ENCODE assay signal across 9 cellular contexts in the genomic region with DNA sequence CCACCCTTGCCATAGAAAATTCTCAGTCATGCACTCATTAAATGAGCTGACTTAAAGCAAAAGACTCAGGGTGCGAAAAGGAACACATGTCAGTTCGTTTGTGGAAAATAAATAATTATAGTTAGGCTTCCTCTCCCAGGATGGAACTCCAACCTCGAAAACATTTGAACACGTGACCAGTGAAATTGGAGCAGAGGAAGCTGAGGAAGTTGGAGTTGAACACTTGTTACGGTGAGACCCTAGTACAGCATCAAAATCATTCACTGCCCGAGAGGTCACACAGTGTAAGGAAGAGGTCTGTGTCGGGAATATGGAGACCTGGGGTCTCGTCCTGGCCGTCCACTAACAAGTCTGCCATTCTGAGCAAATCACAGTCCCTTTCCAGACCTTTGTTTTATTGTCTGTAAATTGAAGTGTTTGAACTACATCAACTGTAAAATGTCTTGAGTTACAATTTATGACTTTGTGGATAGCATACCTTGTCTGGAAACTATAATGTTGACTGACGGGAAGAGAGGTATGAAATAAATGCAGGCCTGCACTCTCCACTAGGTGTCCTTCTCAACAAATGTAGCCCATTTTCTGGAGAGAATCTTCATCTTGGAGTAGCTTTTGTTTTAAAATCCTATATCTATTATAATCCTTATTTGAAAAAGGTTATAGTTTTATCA. TPM values are rescaled to one million over a fixed set of nuclear protein-coding genes. Genes with fewer than 3 reads are reported as not detected.
DNase-seq lines count a peak whose midpoint lies in the region; ATAC-seq, FAIRE-seq and TF ChIP-seq lines count a peak whose summit lies in the region.
"Had no signal": no experiment of that assay in that cellular context is flagged by ENCODE, and none has a peak within 500 bp of the region (broad histone marks: within the 10 kb centered on the region; RNA-seq: fewer than 3 reads in every experiment).

No MANE protein-coding gene starts in this region.

- no peak overlapping the region for H2BK120ac ChIP-seq in H9 (ENCODE audit: low read depth, low read length, poor library complexity, severe bottlenecking)

- no peak overlapping the region for H3K4me3 Mint-ChIP-seq in CD8-positive, alpha-beta T cell
- H3K4me3 Mint-ChIP-seq in H9: no peak overlapping the region

- no peak overlapping the region for H3K27ac Mint-ChIP-seq in CD8-positive, alpha-beta T cell
- H3K27ac Mint-ChIP-seq in H9: no peak overlapping the region

- H2BK12ac ChIP-seq in H9 (ENCODE audit: insufficient read length, low read depth, low read length): no peak overlapping the region

- no peak for FAIRE-seq in HepG2 (lab: Jason Lieb, UNC)
- FAIRE-seq in kidney (lab: Jason Lieb, UNC): no peak

- H3K56ac ChIP-seq in H9 (ENCODE audit: insufficient read length, low read depth, low read length): no peak overlapping the region

- H3K9me3 ChIP-seq in CD8-positive, alpha-beta T cell (ENCODE audit: low read length): no peaks in the 10 kb centered on the region
- H3K9me3 ChIP-seq in H9 (ENCODE audit: control insufficient read depth, low read depth, low read length) (no peaks in the 10 kb centered on the region), HepG2 (ENCODE audit: low read length) (no peaks in the 10 kb centered on the region), kidney (ENCODE audit: control insufficient read depth in 1 of 2, low read length in 2 of 2) (no peaks in the 10 kb centered on the region)

- H3K27me3 ChIP-seq in CD8-positive, alpha-beta T cell (ENCODE audit: insufficient read depth, low read length): no peaks in the 10 kb centered on the region
- H3K27me3 ChIP-seq in H9 (ENCODE audit: insufficient read depth, low read length): no peaks in the 10 kb centered on the region
- no peaks in the 10 kb centered on the region for H3K27me3 ChIP-seq in HepG2 (ENCODE audit: control insufficient read depth in 1 of 2, insufficient read depth in 2 of 2, low read length in 2 of 2)

- TF ChIP-seq EP300 in HepG2 (IDR thresholded peaks at IDR 0.05; ENCODE audit: low read depth in 2 of 2, low read length in 2 of 2) (no peak), HepG2 (CRISPR knock-in tag; IDR thresholded peaks at IDR 0.05; ENCODE audit: borderline replicate concordance) (no peak)

- no peak overlapping the region for H2BK5ac ChIP-seq in H9 (ENCODE audit: insufficient read length, low read length)

- H4K91ac ChIP-seq in H9 (ENCODE audit: insufficient read length, low read depth, low read length): no peak overlapping the region

- H2AFZ ChIP-seq in H9 (ENCODE audit: low read length): no peak overlapping the region
- H2AFZ ChIP-seq in HepG2 (ENCODE audit: low read length): no peak overlapping the region

- H3K79me2 ChIP-seq in H9 (ENCODE audit: insufficient read depth, low read length) (peaks cover under 1% of the 10 kb centered on the region; the same call in 1 of the 2 replicates), HepG2 (ENCODE audit: insufficient read depth, low read length) (peaks cover 7% of the 10 kb centered on the region)

- H4K20me1 ChIP-seq in H9 (ENCODE audit: control insufficient read depth, insufficient read depth, insufficient read length) (no peaks in the 10 kb centered on the region), HepG2 (ENCODE audit: insufficient read depth, low read length) (no peaks in the 10 kb centered on the region)

- no peak overlapping the region for H3K23ac ChIP-seq in H9 (ENCODE audit: insufficient read length, low read depth, low read length)

- H2AK5ac ChIP-seq in H9 (ENCODE audit: insufficient read length, low read length): no peak overlapping the region

- POLR2A ChIA-PET in CD8-positive, alpha-beta T cell (lab: Charles Lee): no interaction called here
- POLR2A ChIA-PET in HepG2 (lab: Yijun Ruan, JAX): interaction anchor here (2.3 kb wide), 1 partner anchor 7 kb away, joined by 11 read pairs; a partner anchor contains a TSS

- H3K18ac ChIP-seq in H9 (ENCODE audit: insufficient read length, low read depth, low read length): no peak overlapping the region

- no peak for DNase-seq in CD8-positive, alpha-beta T cell
- DNase-seq in H9 (no peak), HepG2 (ENCODE audit: low spot score) (peak; percentile 20), kidney (no peak), DMS79 treated with DMSO at 0.1 percent for 48 hours (lab: John Stamatoyannopoulos, UW) (no peak)
- DNase-seq in activated naive CD4-positive, alpha-beta T cell treated with anti-CD3 and anti-CD28 coated beads, Interleukin-2, amount 50 U/mL, for 16 hours: no peak
- DNase-seq: effector CD8-positive, alpha-beta T cell had no signal

- no peak for TF ChIP-seq RAD21 in HepG2 (CRISPR knock-in tag; IDR thresholded peaks at IDR 0.05)

- peak; percentile 32 for TF ChIP-seq CTCF in CD8-positive, alpha-beta T cell (IDR thresholded peaks at IDR 0.05)
- peak; percentile 62 for TF ChIP-seq CTCF in H9 (conservative IDR thresholded peaks at IDR 0.05)
- TF ChIP-seq CTCF in VCaP (conservative IDR thresholded peaks at IDR 0.05): peak; percentile 56
- TF ChIP-seq CTCF in HepG2 (CRISPR knock-in tag; IDR thresholded peaks at IDR 0.05): peak; percentile 38; the same call in 1 of the 2 replicates
- no peak for TF ChIP-seq CTCF in kidney (IDR thresholded peaks at IDR 0.05; ENCODE audit: borderline replicate concordance, extremely low read depth, insufficient read depth)

- H3K4ac ChIP-seq in H9 (ENCODE audit: low read depth, low read length): no peak overlapping the region

- TF ChIP-seq POLR2A in HepG2 (IDR thresholded peaks at IDR 0.05; ENCODE audit: insufficient read depth in 1 of 2, low read depth in 2 of 2, low read length in 2 of 2): peak; percentile 22 to 23; a peak in 2 of 4 replicates

- WGBS in H9 (ENCODE audit: extremely low coverage, insufficient read length, low lambda C conversion rate): no CpG with 5 or more reads among the region's 10 CpGs
- WGBS in HepG2 (ENCODE audit: low lambda C conversion rate): 96% methylated on average over 10 of the region's 10 CpGs

- no peaks in the 10 kb centered on the region for H3K27me3 Mint-ChIP-seq in CD8-positive, alpha-beta T cell (ENCODE audit: low read depth)
- no peaks in the 10 kb centered on the region for H3K27me3 Mint-ChIP-seq in H9 (ENCODE audit: low read depth)

- intact Hi-C loops in CD8-positive, alpha-beta T cell (cut with DNase I, micrococcal nuclease): loop anchor here in 1 of 2 experiments (10.0 kb wide), 2 partner anchors 131 to 681 kb away; a partner anchor contains a TSS
- intact Hi-C loops in HepG2 (cut with micrococcal nuclease; ENCODE audit: unreplicated experiment): no loop called here
- intact Hi-C loops in kidney (cut with DNase I): no loop called here

- H3K14ac ChIP-seq in H9 (ENCODE audit: insufficient read depth, low read length): no peak overlapping the region

- H3K4me1 ChIP-seq in CD8-positive, alpha-beta T cell (ENCODE audit: insufficient read depth, low read length): no peaks in the 10 kb centered on the region
- H3K4me1 ChIP-seq in H9 (ENCODE audit: insufficient read depth, low read length) (no peaks in the 10 kb centered on the region), HepG2 (ENCODE audit: insufficient read depth, low read length) (peaks cover 31% of the 10 kb centered on the region), kidney (ENCODE audit: control insufficient read depth in 1 of 2, insufficient read depth in 1 of 2, low read depth in 1 of 2, low read length in 2 of 2) (no peaks in the 10 kb centered on the region)

- no peak overlapping the region for H3K27ac ChIP-seq in CD8-positive, alpha-beta T cell (ENCODE audit: low read depth, low read length)
- no peak overlapping the region for H3K27ac ChIP-seq in H9 (ENCODE audit: insufficient read length, low read depth, low read length)
- no peak overlapping the region for H3K27ac ChIP-seq in VCaP
- H3K27ac ChIP-seq in HepG2 (ENCODE audit: extremely low read length, insufficient read depth, low read length): no peak overlapping the region
- no peak overlapping the region for H3K27ac ChIP-seq in kidney (ENCODE audit: low read depth in 2 of 2, low read length in 2 of 2)

- BruUV-seq in HepG2 (replicated peaks; lab: Mats Ljungman, UMichigan): no TSS peak

- in situ Hi-C loops in HepG2 (cut with HindIII; ENCODE audit: extremely low pct_ligation_motif_present, low pct_unique_long_range_greater_than_20kb): no loop called here

- H3K23me2 ChIP-seq in H9 (ENCODE audit: insufficient read length, low read depth, low read length, poor library complexity, severe bottlenecking): no peaks in the 10 kb centered on the region

- no peak overlapping the region for H2BK15ac ChIP-seq in H9 (ENCODE audit: low read depth, low read length)

- no peak overlapping the region for H3K4me3 ChIP-seq in CD8-positive, alpha-beta T cell (ENCODE audit: low read depth, low read length)
- H3K4me3 ChIP-seq in HepG2 (replicated peaks in 1 of 3; ENCODE audit: insufficient read depth in 1 of 3, low read depth in 2 of 3, low read length in 3 of 3): no peak overlapping the region
- H3K4me3 ChIP-seq in kidney (ENCODE audit: low read length in 2 of 2): no peak overlapping the region

- no peak overlapping the region for H3K9ac ChIP-seq in H9 (ENCODE audit: extremely low read depth, insufficient read length, low read length)
- H3K9ac ChIP-seq in HepG2 (ENCODE audit: insufficient read depth, low read depth, low read length): no peak overlapping the region
- H3K9ac ChIP-seq in kidney (ENCODE audit: low read length in 2 of 2): no peak overlapping the region

- no peaks in the 10 kb centered on the region for H3K79me1 ChIP-seq in H9 (ENCODE audit: insufficient read depth, low read depth, low read length, poor library complexity, severe bottlenecking)

- no peak overlapping the region for H4K8ac ChIP-seq in H9 (replicated peaks; ENCODE audit: insufficient read length, low read depth, low read length)

- no peak for ATAC-seq in CD8-positive, alpha-beta T cell
- ATAC-seq in HepG2: peak; percentile 50
- ATAC-seq in GM18498 (IDR thresholded peaks at IDR 0.05; ENCODE audit: unreplicated experiment): no peak

- H4K5ac ChIP-seq in H9 (ENCODE audit: insufficient read length, low read depth, low read length): no peak overlapping the region

- no peaks in the 10 kb centered on the region for H3K9me3 Mint-ChIP-seq in CD8-positive, alpha-beta T cell
- no peaks in the 10 kb centered on the region for H3K9me3 Mint-ChIP-seq in H9

- H3K36me3 ChIP-seq in CD8-positive, alpha-beta T cell (ENCODE audit: insufficient read depth, low read length): peaks cover 66% of the 10 kb centered on the region
- H3K36me3 ChIP-seq in HepG2 (replicated peaks in 1 of 2; ENCODE audit: control insufficient read depth in 1 of 2, insufficient read depth in 2 of 2, low read length in 2 of 2): peaks cover 33 to 80% of the 10 kb centered on the region in 2 experiments
- peaks cover 57 to 80% of the 10 kb centered on the region in 2 donors for H3K36me3 ChIP-seq in kidney (ENCODE audit: control insufficient read depth in 1 of 2, insufficient read depth in 2 of 2, low read length in 2 of 2)

- H3K4me1 Mint-ChIP-seq in CD8-positive, alpha-beta T cell (ENCODE audit: low read depth): peaks cover 13% of the 10 kb centered on the region
- no peaks in the 10 kb centered on the region for H3K4me1 Mint-ChIP-seq in H9

- H2BK20ac ChIP-seq in H9 (ENCODE audit: low read depth, low read length, poor library complexity, severe bottlenecking): no peak overlapping the region

- H3K36me3 Mint-ChIP-seq in CD8-positive, alpha-beta T cell: peaks cover 82% of the 10 kb centered on the region
- H3K36me3 Mint-ChIP-seq in H9 (ENCODE audit: insufficient read depth in 1 of 3, low read depth in 3 of 3): peaks cover 41 to 82% (median 72%) of the 10 kb centered on the region in 3 experiments; a peak in 6 of 7 replicates

- CTCF ChIA-PET in CD8-positive, alpha-beta T cell (lab: Charles Lee): interaction anchor here (0.9 to 1.6 kb wide), 3 partner anchors 13 to 59 kb away, joined by 3 to 5 read pairs (median 3); no protein-coding TSS in a partner anchor
- CTCF ChIA-PET in HepG2 (lab: Yijun Ruan, JAX; ENCODE audit: low intra/inter-chr PET ratio, low total read pairs): interaction anchor here (0.9 kb wide), 1 partner anchor 126 kb away, joined by 3 read pairs; no protein-coding TSS in a partner anchor

- H3T11ph ChIP-seq in H9 (ENCODE audit: low read length): no peak overlapping the region

- H3K4me2 ChIP-seq in H9 (ENCODE audit: insufficient read depth, insufficient read length, low read length) (no peak overlapping the region), HepG2 (ENCODE audit: low read depth, low read length) (no peak overlapping the region)

RNA-seq across cellular contexts. Expression of a gene that starts 7.7 kb away (rescaled TPM):
- total RNA-seq in CD8-positive, alpha-beta T cell: 100 to 1,000 TPM; 136 to 137 TPM
- total RNA-seq in H9 (2021) (138 and 140 TPM in 2 replicates), HepG2 (2016; rRNA removed; fragmentation: Illumina TruSeq; extraction: Trizol) (224 and 322 TPM in 2 replicates), kidney (60.7 TPM)
- total RNA-seq in HepG2 (2016; cell fraction: cytosol; rRNA removed; fragmentation: Illumina TruSeq; extraction: Trizol; ENCODE audit: low read depth): 39.2 and 39.5 TPM in 2 replicates
- 228 and 320 TPM in 2 replicates for total RNA-seq in HepG2 (2016; cell fraction: insoluble cytoplasmic fraction; rRNA removed; fragmentation: Illumina TruSeq; extraction: Trizol)
- 67.0 and 70.1 TPM in 2 replicates for total RNA-seq in HepG2 (2016; cell fraction: membrane; rRNA removed; fragmentation: Illumina TruSeq; extraction: Trizol)
- total RNA-seq in HepG2 (2016; cell fraction: nucleus; rRNA removed; fragmentation: Illumina TruSeq; extraction: Trizol): 118 and 124 TPM in 2 replicates
- polyA plus RNA-seq in HepG2 (2011; rRNA removed) (104 and 105 TPM in 2 replicates), kidney (ENCODE audit: insufficient read depth, low read depth, low replicate concordance) (69.6 TPM)
- polyA plus RNA-seq in HepG2 (2011; cell fraction: cytosol; rRNA removed): 82.0 and 102 TPM in 2 replicates
- 52.0 and 54.1 TPM in 2 replicates for polyA plus RNA-seq in HepG2 (2011; cell fraction: nucleus; rRNA removed)
- polyA plus RNA-seq in HepG2 (2012): 127 and 139 TPM in 2 replicates
- 33.0 and 33.5 TPM in 2 replicates for polyA plus RNA-seq in HepG2 (2016; cell fraction: cytosol; fragmentation: Illumina TruSeq; extraction: Trizol; ENCODE audit: low read depth)
- polyA plus RNA-seq in HepG2 (2016; cell fraction: insoluble cytoplasmic fraction; fragmentation: Illumina TruSeq; extraction: Trizol; ENCODE audit: low read depth): 334 and 339 TPM in 2 replicates
- 42.4 and 43.9 TPM in 2 replicates for polyA plus RNA-seq in HepG2 (2016; cell fraction: membrane; fragmentation: Illumina TruSeq; extraction: Trizol; ENCODE audit: low read depth)
- 161 and 163 TPM in 2 replicates for polyA plus RNA-seq in HepG2 (2016; cell fraction: nucleus; fragmentation: Illumina TruSeq; extraction: Trizol; ENCODE audit: insufficient read depth, low read depth)
- 83.5 and 125 TPM in 2 replicates for polyA minus RNA-seq in HepG2 (2011; rRNA and poly(A)+ RNA removed; ENCODE audit: low replicate concordance)
- 53.7 and 59.7 TPM in 2 replicates for polyA minus RNA-seq in HepG2 (2011; cell fraction: cytosol; rRNA and poly(A)+ RNA removed)
- 85.5 and 88.6 TPM in 2 replicates for polyA minus RNA-seq in HepG2 (2011; cell fraction: nucleus; rRNA and poly(A)+ RNA removed)
